Comparison of ENCODE assay signal across 15 cellular contexts in genomic region chr15:90114451-90114901, GRCh38. TPM values are rescaled to one million over a fixed set of nuclear protein-coding genes. Genes with fewer than 3 reads are reported as not detected.
DNase-seq lines count a peak whose midpoint lies in the region; ATAC-seq and TF ChIP-seq lines count a peak whose summit lies in the region.
"Had no signal": no experiment of that assay in that cellular context is flagged by ENCODE, and none has a peak within 500 bp of the region (broad histone marks: within the 10 kb centered on the region; RNA-seq: fewer than 3 reads in every experiment).

No MANE protein-coding gene starts in this region.

- H3K27me3 ChIP-seq in adipocyte (replicated peaks; ENCODE audit: control insufficient read depth, insufficient read depth, low read length) = no peaks in the 10 kb centered on the region
- H3K27me3 ChIP-seq in upper lobe of right lung = no peaks in the 10 kb centered on the region

- intact Hi-C loops in upper lobe of right lung (cut with DNase I) (no loop called here), posterior cingulate gyrus (cut with DNase I) (no loop called here)

- TF ChIP-seq CTCF in HEK293 (tag by site-specific recombination; IDR thresholded peaks at IDR 0.05) = no peak
- no peak for TF ChIP-seq CTCF in fibroblast of villous mesenchyme (IDR thresholded peaks at IDR 0.05; ENCODE audit: insufficient read depth, low read depth, low read length)
- no peak for TF ChIP-seq CTCF in upper lobe of right lung (IDR thresholded peaks at IDR 0.05)

- DNase-seq in adipocyte (ENCODE audit: low read depth) (no peak), fibroblast of villous mesenchyme (ENCODE audit: low read depth) (peak; percentile 22), upper lobe of right lung (no peak), NCI-H1105 (lab: John Stamatoyannopoulos, UW) (no peak), posterior cingulate gyrus (no peak), DMS114 treated with DMSO at 0.1 percent for 48 hours (lab: John Stamatoyannopoulos, UW; ENCODE audit: unreplicated experiment) (no peak)
- DNase-seq: C1 segment of cervical spinal cord; DMS79 treated with DMSO at 0.1 percent for 48 hours; NCI-H1694 treated with DMSO at 0.1 percent for 48 hours; NCI-H748 treated with DMSO at 0.1 percent for 48 hours; NK-92 treated with Interleukin-12 subunit alpha and Interleukin-12 subunit beta, amount 100 ng/mL, for 24 hours; Right ventricle myocardium superior had no signal

- ATAC-seq in upper lobe of right lung = peak; percentile 30

- CTCF ChIA-PET in HEK293 (lab: Yijun Ruan, JAX) = interaction anchor here (0.7 to 0.9 kb wide), 3 partner anchors 11 to 163 kb away, joined by 3 read pairs; no protein-coding TSS in a partner anchor

- H3K36me3 ChIP-seq in HEK293 (ENCODE audit: control insufficient read depth in 2 of 2, insufficient read depth in 1 of 2, low read length in 2 of 2) (no peaks in the 10 kb centered on the region), adipocyte (ENCODE audit: control insufficient read depth, insufficient read depth, low read length, severe bottlenecking) (no peaks in the 10 kb centered on the region), upper lobe of right lung (no peaks in the 10 kb centered on the region)
- H3K36me3 ChIP-seq: HAP-1 had no signal

- H3K4me1 ChIP-seq in HEK293 (ENCODE audit: control insufficient read depth, insufficient read depth, low read length) (no peaks in the 10 kb centered on the region), adipocyte (ENCODE audit: control insufficient read depth, insufficient read depth, low read length) (peaks cover 1% of the 10 kb centered on the region), upper lobe of right lung (no peaks in the 10 kb centered on the region)
- H3K4me1 ChIP-seq: HAP-1 had no signal

- H3K9me3 ChIP-seq in HEK293 (ENCODE audit: control insufficient read depth, insufficient read depth, low read depth, low read length) (no peaks in the 10 kb centered on the region), adipocyte (ENCODE audit: control insufficient read depth, low read length) (peaks cover 20% of the 10 kb centered on the region), upper lobe of right lung (no peaks in the 10 kb centered on the region)

- POLR2A ChIA-PET in HEK293 (lab: Yijun Ruan, JAX) = no interaction called here

- H3K4me3 ChIP-seq in HEK293 (ENCODE audit: low read depth, low read length) (no peak overlapping the region), adipocyte (ENCODE audit: low read length) (peak overlapping the region; percentile 8), fibroblast of villous mesenchyme (ENCODE audit: low read depth, low read length) (no peak overlapping the region), upper lobe of right lung (no peak overlapping the region)
- H3K4me3 ChIP-seq: HAP-1, SK-N-MC had no signal

- H3K27ac ChIP-seq in HEK293 (ENCODE audit: extremely low read depth, low read depth, low read length) (no peak overlapping the region), upper lobe of right lung (no peak overlapping the region)
- H3K27ac ChIP-seq: SK-N-MC had no signal

- H3K9ac ChIP-seq in adipocyte (ENCODE audit: low read length) = no peak overlapping the region

TF ChIP-seq in HEK293, 187 proteins besides CTCF, POLR2A, EP300 and RAD21:
- peak; percentile 91 for TF ChIP-seq SETDB1 (IDR thresholded peaks at IDR 0.05; ENCODE audit: insufficient read length, low read length)
- 0 out of 2 replicates have a peak, but pooled peaks have one; percentile 29 for TF ChIP-seq SP7 (tag by site-specific recombination; IDR thresholded peaks at IDR 0.05)
- TF ChIP-seq ZNF140 (tag by site-specific recombination; IDR thresholded peaks at IDR 0.05) = 0 out of 2 replicates have a peak, but pooled peaks have one; percentile 39
- no peak for TF ChIP-seq ZNF311 (tag by site-specific recombination; IDR thresholded peaks at IDR 0.05; ENCODE audit: borderline replicate concordance)
- TF ChIP-seq ZNF266 (tag by site-specific recombination; IDR thresholded peaks at IDR 0.05; ENCODE audit: low read depth) = no peak
- peak; percentile 35; the same call in 1 of the 2 replicates for TF ChIP-seq ZNF280D (tag by site-specific recombination; IDR thresholded peaks at IDR 0.05)

RNA-seq across cellular contexts. Expression of gene IDH2, which starts 12.2 kb away (rescaled TPM):
- 70.4 and 75.7 TPM in 2 replicates for total RNA-seq in fibroblast of villous mesenchyme
- total RNA-seq in upper lobe of right lung = 43.1 TPM
